22 cellular contexts compared by ENCODE assay signal in the genomic region with DNA sequence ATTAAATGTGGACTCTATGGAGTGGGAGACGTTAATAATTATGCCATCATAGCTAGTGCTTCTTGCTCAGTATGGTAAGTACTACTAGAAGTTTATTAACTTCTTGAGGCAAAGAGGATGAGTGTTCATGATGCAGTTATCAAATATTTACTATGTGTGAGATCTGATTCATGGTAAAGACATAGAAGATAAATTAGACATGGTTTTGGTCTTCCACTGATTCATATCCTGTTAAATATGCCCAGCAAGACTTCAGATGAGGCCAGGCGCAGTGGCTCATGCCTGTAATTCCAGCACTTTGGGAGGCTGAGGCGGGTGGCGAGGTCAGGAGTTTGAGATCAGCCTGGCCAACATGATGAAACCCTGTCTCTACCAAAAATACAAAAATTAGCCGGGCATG.
DNase-seq lines count a peak whose midpoint lies in the region; ATAC-seq and TF ChIP-seq lines count a peak whose summit lies in the region.
"Had no signal": no experiment of that assay in that cellular context is flagged by ENCODE, and none has a peak within 500 bp of the region (broad histone marks: within the 10 kb centered on the region; RNA-seq: fewer than 3 reads in every experiment).

No MANE protein-coding gene starts in this region.

- H3K27me3 ChIP-seq in BJ (ENCODE audit: control insufficient read depth, insufficient read depth, low read length) = no peaks in the 10 kb centered on the region
- no peaks in the 10 kb centered on the region for H3K27me3 ChIP-seq in gastroesophageal sphincter
- H3K27me3 ChIP-seq: BLaER1 treated with 17β-estradiol and CSF1 and Interleukin-3, amounts not matched to agents 10 nM and 100 nM had no signal

- H3K27ac ChIP-seq in gastroesophageal sphincter = no peak overlapping the region
- H3K27ac ChIP-seq: BLaER1 treated with 17β-estradiol and CSF1 and Interleukin-3, amounts not matched to agents 10 nM and 100 nM had no signal

- no peak for TF ChIP-seq POLR2A in gastroesophageal sphincter (IDR thresholded peaks at IDR 0.05)

- no peaks in the 10 kb centered on the region for H3K36me3 ChIP-seq in BJ (ENCODE audit: control insufficient read depth, insufficient read depth, low read length)
- no peaks in the 10 kb centered on the region for H3K36me3 ChIP-seq in gastroesophageal sphincter
- H3K36me3 ChIP-seq: BLaER1 treated with 17β-estradiol and CSF1 and Interleukin-3, amounts not matched to agents 10 nM and 100 nM had no signal

- ATAC-seq in stimulated activated effector memory CD8-positive, alpha-beta T cell treated with anti-CD3 and anti-CD28 coated beads, Interleukin-12 subunit alpha, Interleukin-12 subunit beta, amount 100 ng/mL, for 72 hours = no peak
- ATAC-seq in gastroesophageal sphincter = no peak
- ATAC-seq: activated CD8-positive, alpha-beta T cell treated with anti-CD3 and anti-CD28 coated beads for 36 hours; T-helper 17 cell had no signal

- no peak overlapping the region for H3K4me3 Mint-ChIP-seq in stimulated activated effector memory CD8-positive, alpha-beta T cell treated with anti-CD3 and anti-CD28 coated beads, Interleukin-12 subunit alpha, Interleukin-12 subunit beta, amount 100 ng/mL, for 72 hours
- H3K4me3 Mint-ChIP-seq: activated B cell treated with CpG ODN at 0.5 μM for 24 hours; activated CD8-positive, alpha-beta T cell treated with anti-CD3 and anti-CD28 coated beads for 36 hours; activated naive CD4-positive, alpha-beta T cell treated with anti-CD3 and anti-CD28 coated beads, Interleukin-2, amount 50 U/mL, for 24 hours; neural crest cell; T-helper 17 cell had no signal

- H3K27ac Mint-ChIP-seq in stimulated activated effector memory CD8-positive, alpha-beta T cell treated with anti-CD3 and anti-CD28 coated beads, Interleukin-12 subunit alpha, Interleukin-12 subunit beta, amount 100 ng/mL, for 72 hours = no peak overlapping the region
- H3K27ac Mint-ChIP-seq: activated B cell treated with CpG ODN at 0.5 μM for 24 hours; activated CD8-positive, alpha-beta T cell treated with anti-CD3 and anti-CD28 coated beads for 36 hours; activated naive CD4-positive, alpha-beta T cell treated with anti-CD3 and anti-CD28 coated beads, Interleukin-2, amount 50 U/mL, for 24 hours; T-helper 17 cell had no signal

- peaks cover 14% of the 10 kb centered on the region for H3K9me3 Mint-ChIP-seq in stimulated activated effector memory CD8-positive, alpha-beta T cell treated with anti-CD3 and anti-CD28 coated beads, Interleukin-12 subunit alpha, Interleukin-12 subunit beta, amount 100 ng/mL, for 72 hours

- no peak overlapping the region for H3K4me3 ChIP-seq in BJ (ENCODE audit: low read depth, low read length)
- no peak overlapping the region for H3K4me3 ChIP-seq in astrocyte of the spinal cord (ENCODE audit: low read depth, low read length)
- no peak overlapping the region for H3K4me3 ChIP-seq in gastroesophageal sphincter
- H3K4me3 ChIP-seq: BLaER1 treated with 17β-estradiol and CSF1 and Interleukin-3, amounts not matched to agents 10 nM and 100 nM had no signal

- no peaks in the 10 kb centered on the region for H3K4me1 Mint-ChIP-seq in stimulated activated effector memory CD8-positive, alpha-beta T cell treated with anti-CD3 and anti-CD28 coated beads, Interleukin-12 subunit alpha, Interleukin-12 subunit beta, amount 100 ng/mL, for 72 hours
- H3K4me1 Mint-ChIP-seq: activated B cell treated with CpG ODN at 0.5 μM for 24 hours; activated naive CD4-positive, alpha-beta T cell treated with anti-CD3 and anti-CD28 coated beads, Interleukin-2, amount 50 U/mL, for 24 hours; neural crest cell; T-helper 17 cell had no signal

- H3K4me1 ChIP-seq in gastroesophageal sphincter = no peaks in the 10 kb centered on the region

- no peak for TF ChIP-seq EP300 in gastroesophageal sphincter (IDR thresholded peaks at IDR 0.05)

- CTCF ChIA-PET in BJ (lab: Yijun Ruan, JAX) = no interaction called here

- TF ChIP-seq CTCF in BJ (IDR thresholded peaks at IDR 0.05; ENCODE audit: insufficient read depth, low read depth, low read length) (no peak), astrocyte of the spinal cord (IDR thresholded peaks at IDR 0.05; ENCODE audit: low read depth, low read length) (no peak), gastroesophageal sphincter (IDR thresholded peaks at IDR 0.05) (no peak)

- WGBS in gastroesophageal sphincter (ENCODE audit: low coverage in 1 of 2), 2 donors = 94 to 96% methylated on average over 2 to 5 of the region's 5 CpGs

- no peaks in the 10 kb centered on the region for H3K36me3 Mint-ChIP-seq in stimulated activated effector memory CD8-positive, alpha-beta T cell treated with anti-CD3 and anti-CD28 coated beads, Interleukin-12 subunit alpha, Interleukin-12 subunit beta, amount 100 ng/mL, for 72 hours
- H3K36me3 Mint-ChIP-seq: activated naive CD4-positive, alpha-beta T cell treated with anti-CD3 and anti-CD28 coated beads, Interleukin-2, amount 50 U/mL, for 24 hours had no signal

- peak; percentile 74 for DNase-seq in BJ (ENCODE audit: low read depth)
- peak; percentile 29 for DNase-seq in LHCN-M2 (ENCODE audit: low read depth)
- peak; percentile 74 for DNase-seq in astrocyte of the spinal cord (ENCODE audit: low read depth, low spot score)
- DNase-seq in iris pigment epithelial cell (ENCODE audit: low read depth) = peak; percentile 53
- DNase-seq in NCI-H187 treated with DMSO at 0.1 percent for 48 hours (lab: John Stamatoyannopoulos, UW) = no peak
- DNase-seq in cerebellum (ENCODE audit: low spot score) = no peak
- no peak for DNase-seq in stimulated activated effector memory CD8-positive, alpha-beta T cell treated with anti-CD3 and anti-CD28 coated beads, Interleukin-12 subunit alpha, Interleukin-12 subunit beta, amount 100 ng/mL, for 72 hours (ENCODE audit: low spot score in 2 of 2)
- DNase-seq: activated B cell treated with CpG ODN at 0.5 μM for 24 hours; activated CD8-positive, alpha-beta T cell treated with anti-CD3 and anti-CD28 coated beads for 36 hours; activated T-cell treated with anti-CD3 and anti-CD28 coated beads, Interleukin-2, amount 50 U/mL, for 48 hours; effector CD4-positive, alpha-beta T cell; GF-D8; midbrain; NCI-H2081; NCI-H510A treated with DMSO at 0.1 percent for 48 hours; SHP77 treated with DMSO at 0.1 percent for 48 hours; stimulated activated CD4-positive, alpha-beta T cell treated with anti-CD3 and anti-CD28 coated beads, Interleukin-12 subunit alpha, Interleukin-12 subunit beta, amount 100 ng/mL, for 4 hours; T-helper 17 cell had no signal

- no peaks in the 10 kb centered on the region for H3K9me3 ChIP-seq in gastroesophageal sphincter

- POLR2A ChIA-PET in BJ (lab: Charles Lee) = no interaction called here

- in situ Hi-C loops in astrocyte of the spinal cord (cut with HindIII; ENCODE audit: low sequenced_read_pairs) = no loop called here

Comparison
In these comparisons a context has a peak if more than half of its experiments do, and no peak if none do; other contexts are left out.
1. DNase-seq: peak in BJ (single experiment), LHCN-M2 (single experiment), astrocyte of the spinal cord (single experiment) and iris pigment epithelial cell (single experiment); none in NCI-H187 treated with DMSO at 0.1 percent for 48 hours (single experiment), cerebellum (single experiment) and stimulated activated effector memory CD8-positive, alpha-beta T cell treated with anti-CD3 and anti-CD28 coated beads, Interleukin-12 subunit alpha, Interleukin-12 subunit beta, amount 100 ng/mL, for 72 hours (0 of 2).